ENCODE assay signal across 1 cellular context in genomic region chr7:45690762-45691150, GRCh38.
TF ChIP-seq lines count a peak whose summit lies in the region.

No MANE protein-coding gene starts in this region.

TF ChIP-seq in HepG2, 621 proteins besides CTCF, POLR2A, EP300 and RAD21 (continued from another document):
- TF ChIP-seq ZNF343 (CRISPR knock-in tag; IDR thresholded peaks at IDR 0.05) = peak; percentile 57; the same call in 1 of the 2 replicates
- TF ChIP-seq SMARCE1 (IDR thresholded peaks at IDR 0.05; ENCODE audit: borderline replicate concordance) = no peak
- TF ChIP-seq EED (CRISPR knock-in tag; IDR thresholded peaks at IDR 0.05) = no peak
- 0 out of 2 replicates have a peak, but pooled peaks have one; percentile 24 for TF ChIP-seq FOXO4 (CRISPR knock-in tag; conservative IDR thresholded peaks at IDR 0.05)
- peak; percentile 26; the same call in 1 of the 2 replicates for TF ChIP-seq RARG (CRISPR knock-in tag; IDR thresholded peaks at IDR 0.05; ENCODE audit: low read depth)
- no peak for TF ChIP-seq SOX13 (IDR thresholded peaks at IDR 0.05)
- TF ChIP-seq SOX13 (CRISPR knock-in tag; conservative IDR thresholded peaks at IDR 0.05 in 1 of 2, IDR thresholded peaks at IDR 0.05 in 1 of 2) = no peak
TF ChIP-seq in HepG2: peak in this region for 12.
